In genomic region chr1:226312065-226312464, GRCh38 we compare ENCODE assay signal across 23 cellular contexts.
"Had no signal": no experiment of that assay in that cellular context is flagged by ENCODE, and none has a peak within 500 bp of the region (broad histone marks: within the 10 kb centered on the region; RNA-seq: fewer than 3 reads in every experiment).

No MANE protein-coding gene starts in this region.

- DNase-seq: KBM-7; MV-4-11; NCI-H1048; NCI-H1105; NCI-H1417; NCI-H1436 treated with DMSO at 0.1 percent for 48 hours; NCI-H1694; NCI-H187 treated with DMSO at 0.1 percent for 48 hours; NCI-H2029 treated with DMSO at 0.1 percent for 48 hours; NCI-H2107; NCI-H226; NCI-H446; NCI-H510A; NCI-H524 treated with DMSO at 0.1 percent for 48 hours; NK-92 treated with Interleukin-12 subunit alpha and Interleukin-12 subunit beta, amount 100 ng/mL, for 24 hours; PC-3; SHP77; SK-N-SH; SW 1271; T-cell had no signal

- ATAC-seq: Panc1, PC-3, T-cell had no signal

- H3K27ac ChIP-seq: HL-60, RWPE1 had no signal

- H3K9me3 ChIP-seq: SK-N-SH had no signal
